In the genomic region with DNA sequence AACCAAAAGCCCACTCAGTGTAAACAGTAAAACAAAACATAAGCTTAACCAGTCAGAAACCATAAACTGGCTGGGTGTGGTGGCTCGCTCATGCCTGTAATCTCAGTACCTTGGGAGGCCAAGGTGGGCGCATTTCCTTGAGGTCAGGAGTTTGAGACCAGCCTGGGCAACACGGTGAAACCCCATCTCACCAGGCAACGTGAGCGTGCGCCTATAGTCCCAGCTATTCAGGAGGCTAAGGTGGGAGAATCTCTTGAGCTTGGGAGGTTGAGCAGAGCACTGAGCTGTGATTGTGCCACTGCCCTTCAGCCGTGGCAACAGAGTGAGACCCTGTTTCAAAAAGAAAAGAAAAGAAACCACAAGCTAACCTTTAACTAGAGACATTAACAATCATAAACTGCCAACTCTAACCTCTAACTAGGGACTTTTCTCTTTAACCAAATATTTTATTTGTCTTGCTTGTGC, we compare ENCODE assay signal across 18 cellular contexts.
DNase-seq lines count a peak whose midpoint lies in the region; ATAC-seq lines count a peak whose summit lies in the region.
"Had no signal": no experiment of that assay in that cellular context is flagged by ENCODE, and none has a peak within 500 bp of the region (broad histone marks: within the 10 kb centered on the region; RNA-seq: fewer than 3 reads in every experiment).

No MANE protein-coding gene starts in this region.

- ATAC-seq in GM19023 (IDR thresholded peaks at IDR 0.05; ENCODE audit: unreplicated experiment) (peak; percentile 56), GM21825 (IDR thresholded peaks at IDR 0.05; ENCODE audit: unreplicated experiment) (peak; percentile 56), HG03196 (IDR thresholded peaks at IDR 0.05; ENCODE audit: unreplicated experiment) (peak; percentile 53), HG03521 (IDR thresholded peaks at IDR 0.05; ENCODE audit: unreplicated experiment) (no peak), GM19035 (IDR thresholded peaks at IDR 0.05; ENCODE audit: unreplicated experiment) (no peak)
- ATAC-seq: foreskin keratinocyte; stimulated activated naive CD8-positive, alpha-beta T cell treated with anti-CD3 and anti-CD28 coated beads, Interleukin-15, Interleukin-2, amounts not matched to agents 100 U/mL and 50 U/mL, for 24 hours had no signal

- DNase-seq in kidney tubule cell (ENCODE audit: low spot score) (peak; percentile 76), AG08395 (ENCODE audit: low spot score) (no peak), NCI-H2196 treated with DMSO at 0.1 percent for 48 hours (lab: John Stamatoyannopoulos, UW; ENCODE audit: unreplicated experiment) (no peak)
- DNase-seq: CD8-positive, alpha-beta memory T cell; foreskin keratinocyte; MG63; NCI-H1436; NCI-H2171; Right ventricle myocardium superior; small intestine; stimulated activated CD4-positive, alpha-beta T cell treated with anti-CD3 and anti-CD28 coated beads, Interleukin-4, amount 100 ng/mL, for 1 hour; stimulated activated naive CD8-positive, alpha-beta T cell treated with anti-CD3 and anti-CD28 coated beads, Interleukin-15, Interleukin-2, amounts not matched to agents 100 U/mL and 50 U/mL, for 24 hours; tibial artery had no signal

Comparison
In these comparisons a context has a peak if more than half of its experiments do, and no peak if none do; other contexts are left out.
1. ATAC-seq: peak in GM19023 (single experiment), GM21825 (single experiment) and HG03196 (single experiment); none in HG03521 (single experiment) and GM19035 (single experiment).